ENCODE assay signal across 9 cellular contexts in the genomic region with DNA sequence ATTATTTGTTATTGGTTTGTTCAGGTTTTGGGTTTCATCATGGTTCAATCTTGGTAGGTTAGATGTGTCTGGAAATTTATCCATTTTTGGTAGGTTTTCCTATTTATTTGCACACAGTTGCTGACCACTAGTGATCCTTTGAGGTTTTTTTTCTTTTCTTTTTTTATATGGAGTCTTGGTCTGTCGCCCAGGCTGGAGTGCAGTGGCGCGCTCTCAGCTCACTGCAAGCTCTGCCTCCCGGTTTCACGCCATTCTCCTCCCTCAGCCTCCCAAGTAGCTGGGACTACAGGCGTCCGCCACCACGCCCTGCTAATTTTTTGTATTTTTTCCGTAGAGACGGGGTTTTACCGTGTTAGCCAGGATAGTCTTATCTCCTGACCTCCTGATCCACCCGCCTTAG. TPM values are rescaled to one million over a fixed set of nuclear protein-coding genes. Genes with fewer than 3 reads are reported as not detected.
"Had no signal": no experiment of that assay in that cellular context is flagged by ENCODE, and none has a peak within 500 bp of the region (broad histone marks: within the 10 kb centered on the region; RNA-seq: fewer than 3 reads in every experiment).

No MANE protein-coding gene starts in this region.

RNA-seq across cellular contexts. Expression of a gene that starts 20.1 kb away (rescaled TPM):
- total RNA-seq: OCI-LY7, PC-9, Peyer's patch, Right ventricle myocardium superior, RPMI7951, SJCRH30, SJSA1 had no signal
- polyA plus RNA-seq: SK-N-SH had no signal

RNA-seq across cellular contexts. Expression of a gene that starts 32.0 kb away (rescaled TPM):
- total RNA-seq: OCI-LY7, PC-9, Right ventricle myocardium superior, RPMI7951, SJCRH30, SK-MEL-5 had no signal
- polyA plus RNA-seq: SK-N-SH had no signal
